27 cellular contexts compared by ENCODE assay signal in the genomic region with DNA sequence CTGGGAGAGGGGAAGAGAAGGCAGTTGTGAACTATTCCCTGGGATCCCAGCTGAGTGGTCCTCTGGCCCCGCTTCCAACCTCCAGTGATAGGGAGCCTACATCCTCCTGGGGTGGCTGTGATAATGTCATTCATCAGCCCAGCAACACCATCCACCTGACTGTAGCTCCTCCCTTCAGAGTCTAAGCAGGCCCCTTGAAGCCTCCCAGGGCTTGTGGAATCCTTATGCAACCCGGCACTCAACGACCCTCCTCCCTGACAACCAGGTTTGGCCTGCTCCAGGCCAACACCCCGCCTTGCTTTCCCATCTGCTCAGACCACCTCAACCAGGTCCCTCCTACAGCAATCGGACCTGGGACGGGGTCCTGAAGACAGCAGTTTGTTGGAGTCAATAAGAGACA.
"Had no signal": no experiment of that assay in that cellular context is flagged by ENCODE, and none has a peak within 500 bp of the region (broad histone marks: within the 10 kb centered on the region; RNA-seq: fewer than 3 reads in every experiment).

No MANE protein-coding gene starts in this region.

- H3K27me3 ChIP-seq: right atrium auricular region had no signal

- H2AFZ ChIP-seq: parathyroid adenoma had no signal

- H3K9ac ChIP-seq: parathyroid adenoma had no signal

- H3K4me1 ChIP-seq: parathyroid adenoma had no signal

- H3K9me3 ChIP-seq: heart left ventricle, left lung, mucosa of descending colon, right atrium auricular region, thoracic aorta had no signal

- H3K36me3 ChIP-seq: heart left ventricle, left lung, right atrium auricular region, thoracic aorta had no signal

- H3K27ac ChIP-seq: heart left ventricle, left lung, parathyroid adenoma, right atrium auricular region, thoracic aorta had no signal

- H3K9me3 Mint-ChIP-seq: activated CD4-positive, alpha-beta memory T cell treated with anti-CD3 and anti-CD28 coated beads, Interleukin-2, amount 10 ng/mL, durations not matched to agents 7 days and 5 days; activated CD4-positive, alpha-beta T cell treated with anti-CD3 and anti-CD28 coated beads, Interleukin-2, amount 10 ng/mL, durations not matched to agents 7 days and 5 days; activated naive CD4-positive, alpha-beta T cell treated with anti-CD3 and anti-CD28 coated beads, Interleukin-2, amount 10 ng/mL, durations not matched to agents 7 days and 5 days; activated naive CD8-positive, alpha-beta T cell treated with anti-CD3 and anti-CD28 coated beads, Interleukin-2, amount 10 ng/mL, durations not matched to agents 7 days and 5 days; activated T-cell treated with anti-CD3 and anti-CD28 coated beads, Interleukin-2, amount 50 U/mL, for 24 hours had no signal

- H3K4me3 Mint-ChIP-seq: activated CD4-positive, alpha-beta memory T cell treated with anti-CD3 and anti-CD28 coated beads, Interleukin-2, amount 10 ng/mL, durations not matched to agents 7 days and 5 days; activated CD4-positive, alpha-beta T cell treated with anti-CD3 and anti-CD28 coated beads, Interleukin-2, amount 10 ng/mL, durations not matched to agents 7 days and 5 days; activated naive CD4-positive, alpha-beta T cell treated with anti-CD3 and anti-CD28 coated beads, Interleukin-2, amount 10 ng/mL, durations not matched to agents 7 days and 5 days; activated naive CD8-positive, alpha-beta T cell treated with anti-CD3 and anti-CD28 coated beads, Interleukin-2, amount 10 ng/mL, durations not matched to agents 7 days and 5 days; activated T-cell treated with anti-CD3 and anti-CD28 coated beads, Interleukin-2, amount 50 U/mL, for 24 hours; nephron progenitor cell; T-helper 17 cell had no signal

- H3K4me1 Mint-ChIP-seq: activated CD4-positive, alpha-beta memory T cell treated with anti-CD3 and anti-CD28 coated beads, Interleukin-2, amount 10 ng/mL, durations not matched to agents 7 days and 5 days; activated naive CD4-positive, alpha-beta T cell treated with anti-CD3 and anti-CD28 coated beads, Interleukin-2, amount 10 ng/mL, durations not matched to agents 7 days and 5 days had no signal

- H3K4me3 ChIP-seq: heart left ventricle, left lung, lung, mucosa of descending colon, right atrium auricular region, thoracic aorta had no signal

- H3K27ac Mint-ChIP-seq: activated CD4-positive, alpha-beta memory T cell treated with anti-CD3 and anti-CD28 coated beads, Interleukin-2, amount 10 ng/mL, durations not matched to agents 7 days and 5 days; activated CD4-positive, alpha-beta T cell treated with anti-CD3 and anti-CD28 coated beads, Interleukin-2, amount 10 ng/mL, durations not matched to agents 7 days and 5 days; activated naive CD4-positive, alpha-beta T cell treated with anti-CD3 and anti-CD28 coated beads, Interleukin-2, amount 10 ng/mL, durations not matched to agents 7 days and 5 days; activated naive CD8-positive, alpha-beta T cell treated with anti-CD3 and anti-CD28 coated beads, Interleukin-2, amount 10 ng/mL, durations not matched to agents 7 days and 5 days; activated T-cell treated with anti-CD3 and anti-CD28 coated beads, Interleukin-2, amount 50 U/mL, for 24 hours; nephron progenitor cell; T-helper 17 cell had no signal

- H3K36me3 Mint-ChIP-seq: activated naive CD4-positive, alpha-beta T cell treated with anti-CD3 and anti-CD28 coated beads, Interleukin-2, amount 10 ng/mL, durations not matched to agents 7 days and 5 days; activated naive CD8-positive, alpha-beta T cell treated with anti-CD3 and anti-CD28 coated beads, Interleukin-2, amount 10 ng/mL, durations not matched to agents 7 days and 5 days had no signal

- DNase-seq: activated CD4-positive, alpha-beta memory T cell treated with anti-CD3 and anti-CD28 coated beads, Interleukin-2, amount 10 ng/mL, durations not matched to agents 7 days and 5 days; activated CD4-positive, alpha-beta T cell treated with anti-CD3 and anti-CD28 coated beads for 1 hour; activated CD4-positive, alpha-beta T cell treated with anti-CD3 and anti-CD28 coated beads, Interleukin-2, amount 10 ng/mL, durations not matched to agents 7 days and 5 days; activated CD8-positive, alpha-beta memory T cell treated with anti-CD3 and anti-CD28 coated beads, Interleukin-2, amount 50 U/mL, for 48 hours; activated gamma-delta T cell; activated naive CD4-positive, alpha-beta T cell treated with anti-CD3 and anti-CD28 coated beads, Interleukin-2, amount 10 ng/mL, durations not matched to agents 7 days and 5 days; activated naive CD8-positive, alpha-beta T cell treated with anti-CD3 and anti-CD28 coated beads, Interleukin-2, amount 10 ng/mL, durations not matched to agents 7 days and 5 days; activated T-cell treated with anti-CD3 and anti-CD28 coated beads, Interleukin-2, amount 50 U/mL, for 24 hours; caudate nucleus; cortex of kidney; foreskin fibroblast; heart left ventricle; hypothalamus; mucosa of descending colon; nephron progenitor cell; nucleus accumbens; stimulated activated CD4-positive, alpha-beta T cell treated with anti-CD3 and anti-CD28 coated beads, Interleukin-12 subunit alpha, Interleukin-12 subunit beta, amount 100 ng/mL, for 4 hours; stimulated activated CD4-positive, alpha-beta T cell treated with anti-CD3 and anti-CD28 coated beads, Interleukin-4, amount 100 ng/mL, for 1 hour; stimulated activated naive CD8-positive, alpha-beta T cell treated with anti-CD3 and anti-CD28 coated beads, Interleukin-15, Interleukin-2, amounts not matched to agents 100 U/mL and 50 U/mL, for 24 hours; T-helper 17 cell; T1000; trophoblast cell had no signal
